Comparison of ENCODE assay signal across 12 cellular contexts in the genomic region with DNA sequence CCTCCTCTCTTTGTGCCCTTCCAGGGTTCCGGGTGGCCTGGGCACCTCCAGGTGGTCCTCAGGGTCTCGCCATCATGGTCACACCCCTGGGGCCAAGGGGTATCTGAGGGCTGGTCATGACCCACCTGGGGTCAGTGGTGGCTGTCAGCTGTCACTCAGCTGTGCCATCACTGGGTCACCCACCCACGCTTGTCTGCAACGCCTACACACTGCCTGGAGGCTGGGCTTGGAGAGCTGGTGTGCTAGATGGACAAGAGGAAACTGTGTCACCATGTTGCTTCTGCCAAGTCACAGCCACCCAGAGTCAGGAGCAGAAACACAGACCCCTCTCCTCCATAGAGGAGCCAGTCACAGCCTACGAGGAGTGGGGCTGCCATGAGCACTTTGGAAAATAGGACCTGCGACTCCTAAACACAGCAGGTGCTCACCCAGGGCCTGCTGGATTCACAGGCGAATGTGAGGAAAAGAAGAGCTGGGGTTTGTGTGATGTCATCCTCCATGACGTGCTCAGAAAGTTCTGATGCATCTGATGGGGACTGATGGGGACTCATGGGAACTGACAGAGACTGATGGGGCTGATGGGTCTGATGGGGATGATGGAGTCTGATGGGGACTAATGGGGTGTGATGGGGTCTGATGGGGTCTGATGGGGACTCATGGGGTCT. TPM values are rescaled to one million over a fixed set of nuclear protein-coding genes. Genes with fewer than 3 reads are reported as not detected.
"Had no signal": no experiment of that assay in that cellular context is flagged by ENCODE, and none has a peak within 500 bp of the region (broad histone marks: within the 10 kb centered on the region; RNA-seq: fewer than 3 reads in every experiment).

No MANE protein-coding gene starts in this region.

- H3K4me1 ChIP-seq: ascending aorta, spleen had no signal

- ATAC-seq: natural killer cell; stimulated activated naive B cell treated with anti-CD40 and anti-IgM and Interleukin-4, amounts not matched to agents 10 μg/mL and 1 μg/mL and 100 μg/mL, for 72 hours had no signal

- H3K36me3 ChIP-seq: ascending aorta, spleen had no signal

- H3K27ac Mint-ChIP-seq: activated CD4-positive, alpha-beta T cell treated with anti-CD3 and anti-CD28 coated beads, Interleukin-2, amount 10 ng/mL, durations not matched to agents 24 days and 14 days; activated naive CD4-positive, alpha-beta T cell treated with anti-CD3 and anti-CD28 coated beads, Interleukin-2, amount 10 ng/mL, durations not matched to agents 7 days and 5 days; dendritic cell treated with granulocyte-macrophage colony-stimulating factor and Interleukin-4, amounts not matched to agents 40 ng/mL and 50 ng/mL, for 4 days; natural killer cell; stimulated activated naive B cell treated with anti-CD40 and anti-IgM and Interleukin-4, amounts not matched to agents 10 μg/mL and 1 μg/mL and 100 μg/mL, for 72 hours had no signal

- H3K4me3 ChIP-seq: ascending aorta, spleen had no signal

- H3K36me3 Mint-ChIP-seq: activated naive CD4-positive, alpha-beta T cell treated with anti-CD3 and anti-CD28 coated beads, Interleukin-2, amount 10 ng/mL, durations not matched to agents 7 days and 5 days; natural killer cell; stimulated activated naive B cell treated with anti-CD40 and anti-IgM and Interleukin-4, amounts not matched to agents 10 μg/mL and 1 μg/mL and 100 μg/mL, for 72 hours had no signal

- H3K27me3 ChIP-seq: ascending aorta had no signal

- H3K4me1 Mint-ChIP-seq: activated CD4-positive, alpha-beta T cell treated with anti-CD3 and anti-CD28 coated beads, Interleukin-2, amount 10 ng/mL, durations not matched to agents 24 days and 14 days; activated naive CD4-positive, alpha-beta T cell treated with anti-CD3 and anti-CD28 coated beads, Interleukin-2, amount 10 ng/mL, durations not matched to agents 7 days and 5 days; natural killer cell; stimulated activated naive B cell treated with anti-CD40 and anti-IgM and Interleukin-4, amounts not matched to agents 10 μg/mL and 1 μg/mL and 100 μg/mL, for 72 hours had no signal

- H3K27me3 Mint-ChIP-seq: activated CD4-positive, alpha-beta T cell treated with anti-CD3 and anti-CD28 coated beads, Interleukin-2, amount 10 ng/mL, durations not matched to agents 24 days and 14 days had no signal

- H3K9me3 ChIP-seq: ascending aorta, spleen had no signal

- H3K9me3 Mint-ChIP-seq: activated CD4-positive, alpha-beta T cell treated with anti-CD3 and anti-CD28 coated beads, Interleukin-2, amount 10 ng/mL, durations not matched to agents 24 days and 14 days; dendritic cell treated with granulocyte-macrophage colony-stimulating factor and Interleukin-4, amounts not matched to agents 40 ng/mL and 50 ng/mL, for 4 days; natural killer cell; stimulated activated naive B cell treated with anti-CD40 and anti-IgM and Interleukin-4, amounts not matched to agents 10 μg/mL and 1 μg/mL and 100 μg/mL, for 72 hours had no signal

- H3K27ac ChIP-seq: ascending aorta, spleen had no signal

- H3K4me3 Mint-ChIP-seq: activated CD4-positive, alpha-beta T cell treated with anti-CD3 and anti-CD28 coated beads, Interleukin-2, amount 10 ng/mL, durations not matched to agents 24 days and 14 days; activated naive CD4-positive, alpha-beta T cell treated with anti-CD3 and anti-CD28 coated beads, Interleukin-2, amount 10 ng/mL, durations not matched to agents 7 days and 5 days; dendritic cell treated with granulocyte-macrophage colony-stimulating factor and Interleukin-4, amounts not matched to agents 40 ng/mL and 50 ng/mL, for 4 days; natural killer cell; stimulated activated naive B cell treated with anti-CD40 and anti-IgM and Interleukin-4, amounts not matched to agents 10 μg/mL and 1 μg/mL and 100 μg/mL, for 72 hours had no signal

- DNase-seq: activated CD4-positive, alpha-beta T cell treated with anti-CD3 and anti-CD28 coated beads, Interleukin-2, amount 10 ng/mL, durations not matched to agents 24 days and 14 days; activated naive CD4-positive, alpha-beta T cell treated with anti-CD3 and anti-CD28 coated beads, Interleukin-2, amount 10 ng/mL, durations not matched to agents 7 days and 5 days; activated T-cell treated with anti-CD3 and anti-CD28 coated beads for 4 hours; cerebellar nuclear complex; effector memory CD4-positive, alpha-beta T cell; natural killer cell; spleen; stimulated activated naive B cell treated with anti-CD40 and anti-IgM and Interleukin-4, amounts not matched to agents 10 μg/mL and 1 μg/mL and 100 μg/mL, for 72 hours; T1000 had no signal

RNA-seq across cellular contexts. Expression of gene GRTP1, which starts 10.7 kb away (rescaled TPM):
- total RNA-seq: activated CD4-positive, alpha-beta T cell treated with anti-CD3 and anti-CD28 coated beads, Interleukin-2, amount 10 ng/mL, durations not matched to agents 24 days and 14 days; natural killer cell; T-helper 1 cell treated with Interleukin-12 subunit alpha and Interleukin-12 subunit beta and Interleukin-4 antibody, amounts not matched to agents 30 ng/mL and 1 ng/mL, for 36 hours had no signal
